ENCODE assay signal across 12 cellular contexts in genomic region chr2:40489678-40489960, GRCh38. TPM values are rescaled to one million over a fixed set of nuclear protein-coding genes. Genes with fewer than 3 reads are reported as not detected.
DNase-seq lines count a peak whose midpoint lies in the region; ATAC-seq, FAIRE-seq and TF ChIP-seq lines count a peak whose summit lies in the region.
"Had no signal": no experiment of that assay in that cellular context is flagged by ENCODE, and none has a peak within 500 bp of the region (broad histone marks: within the 10 kb centered on the region; RNA-seq: fewer than 3 reads in every experiment).

No MANE protein-coding gene starts in this region.

- FAIRE-seq in astrocyte (lab: Jason Lieb, UNC), result no peak

- H3K27ac ChIP-seq in astrocyte (ENCODE audit: low read depth, low read length), result no peak overlapping the region
- peak overlapping the region; percentile 72 for H3K27ac ChIP-seq in lower lobe of right lung
- no peak overlapping the region for H3K27ac ChIP-seq in thoracic aorta

- no peaks in the 10 kb centered on the region for H3K36me3 ChIP-seq in astrocyte (ENCODE audit: insufficient read depth, low read length)
- no peaks in the 10 kb centered on the region for H3K36me3 ChIP-seq in lower lobe of right lung
- H3K36me3 ChIP-seq in thoracic aorta, result no peaks in the 10 kb centered on the region
- H3K36me3 ChIP-seq: BE2C, HAP-1 had no signal

- no peaks in the 10 kb centered on the region for H3K36me3 Mint-ChIP-seq in activated CD8-positive, alpha-beta memory T cell treated with anti-CD3 and anti-CD28 coated beads, Interleukin-2, amount 10 ng/mL, durations not matched to agents 7 days and 5 days
- no peaks in the 10 kb centered on the region for H3K36me3 Mint-ChIP-seq in astrocyte (ENCODE audit: low read depth, unreplicated experiment)

- intact Hi-C loops in lower lobe of right lung (cut with DNase I), result no loop called here

- H3K4me2 ChIP-seq in astrocyte (ENCODE audit: low read length), result peak overlapping the region; percentile 69

- H3K9ac ChIP-seq in astrocyte (ENCODE audit: low read length), result peak overlapping the region; percentile 38

- H3K27me3 Mint-ChIP-seq in activated CD8-positive, alpha-beta memory T cell treated with anti-CD3 and anti-CD28 coated beads, Interleukin-2, amount 10 ng/mL, durations not matched to agents 7 days and 5 days, result no peaks in the 10 kb centered on the region
- H3K27me3 Mint-ChIP-seq in astrocyte (ENCODE audit: low read depth, unreplicated experiment), result no peaks in the 10 kb centered on the region

- no peaks in the 10 kb centered on the region for H3K9me3 Mint-ChIP-seq in activated CD8-positive, alpha-beta memory T cell treated with anti-CD3 and anti-CD28 coated beads, Interleukin-2, amount 10 ng/mL, durations not matched to agents 7 days and 5 days (ENCODE audit: low read depth)
- peaks cover 2% of the 10 kb centered on the region for H3K9me3 Mint-ChIP-seq in astrocyte (ENCODE audit: unreplicated experiment)
- H3K9me3 Mint-ChIP-seq: activated naive CD4-positive, alpha-beta T cell treated with anti-CD3 and anti-CD28 coated beads for 36 hours had no signal

- no peak for DNase-seq in activated CD8-positive, alpha-beta memory T cell treated with anti-CD3 and anti-CD28 coated beads, Interleukin-2, amount 10 ng/mL, durations not matched to agents 7 days and 5 days
- no peak for DNase-seq in activated CD8-positive, alpha-beta memory T cell treated with anti-CD3 and anti-CD28 coated beads, Interleukin-2, amount 50 U/mL, for 4 hours
- no peak for DNase-seq in astrocyte (ENCODE audit: low read depth)
- no peak for DNase-seq in lower lobe of right lung
- no peak for DNase-seq in thoracic aorta (ENCODE audit: low spot score)
- DNase-seq in NCI-H2081 treated with DMSO at 0.1 percent for 48 hours (lab: John Stamatoyannopoulos, UW), result no peak
- no peak for DNase-seq in NCI-H1092 treated with DMSO at 0.1 percent for 48 hours (lab: John Stamatoyannopoulos, UW)
- no peak for DNase-seq in ecto neural progenitor cell (ENCODE audit: low spot score)
- DNase-seq: activated naive CD4-positive, alpha-beta T cell treated with anti-CD3 and anti-CD28 coated beads for 36 hours; BE2C; NCI-H2171 had no signal

- H3K27me3 ChIP-seq in astrocyte (ENCODE audit: insufficient read depth, low read length) (no peaks in the 10 kb centered on the region), lower lobe of right lung (ENCODE audit: low read depth) (no peaks in the 10 kb centered on the region), thoracic aorta (replicated peaks; ENCODE audit: insufficient read depth) (no peaks in the 10 kb centered on the region)
- H3K27me3 ChIP-seq: BE2C had no signal

- H4K20me1 ChIP-seq in astrocyte (ENCODE audit: insufficient read depth, low read length), result no peaks in the 10 kb centered on the region

- H2AFZ ChIP-seq in astrocyte (ENCODE audit: low read depth, low read length), result peak overlapping the region; percentile 49

- peak overlapping the region; percentile 48 for H3K4me3 Mint-ChIP-seq in activated CD8-positive, alpha-beta memory T cell treated with anti-CD3 and anti-CD28 coated beads, Interleukin-2, amount 10 ng/mL, durations not matched to agents 7 days and 5 days
- H3K4me3 Mint-ChIP-seq in astrocyte (ENCODE audit: unreplicated experiment), result no peak overlapping the region

- H3K9me3 ChIP-seq in astrocyte (ENCODE audit: insufficient read depth, low read depth, low read length), result no peaks in the 10 kb centered on the region
- H3K9me3 ChIP-seq in lower lobe of right lung, result no peaks in the 10 kb centered on the region
- no peaks in the 10 kb centered on the region for H3K9me3 ChIP-seq in thoracic aorta
- H3K9me3 ChIP-seq: BE2C, HAP-1 had no signal

- CTCF ChIA-PET in activated CD8-positive, alpha-beta memory T cell treated with anti-CD3 and anti-CD28 coated beads, Interleukin-2, amount 10 ng/mL, durations not matched to agents 7 days and 5 days (lab: Charles Lee), result no interaction called here

- H3K4me3 ChIP-seq in astrocyte (ENCODE audit: insufficient read depth, low read depth, low read length), result peak overlapping the region; percentile 26
- peak overlapping the region; percentile 50 for H3K4me3 ChIP-seq in lower lobe of right lung
- H3K4me3 ChIP-seq in thoracic aorta, result peak overlapping the region; percentile 42
- H3K4me3 ChIP-seq: HAP-1 had no signal

- no peaks in the 10 kb centered on the region for H3K79me2 ChIP-seq in astrocyte (ENCODE audit: insufficient read depth, low read length)

- TF ChIP-seq CTCF in astrocyte (IDR thresholded peaks at IDR 0.05; ENCODE audit: insufficient read depth, low read depth, low read length) (no peak), lower lobe of right lung (IDR thresholded peaks at IDR 0.05) (no peak), thoracic aorta (IDR thresholded peaks at IDR 0.05) (no peak)

- peaks cover 4% of the 10 kb centered on the region for H3K4me1 Mint-ChIP-seq in activated CD8-positive, alpha-beta memory T cell treated with anti-CD3 and anti-CD28 coated beads, Interleukin-2, amount 10 ng/mL, durations not matched to agents 7 days and 5 days
- H3K4me1 Mint-ChIP-seq in astrocyte (ENCODE audit: low read depth, unreplicated experiment), result peaks cover 10% of the 10 kb centered on the region

- no peak for ATAC-seq in activated CD8-positive, alpha-beta memory T cell treated with anti-CD3 and anti-CD28 coated beads, Interleukin-2, amount 10 ng/mL, durations not matched to agents 7 days and 5 days
- ATAC-seq in lower lobe of right lung (no peak), thoracic aorta (ENCODE audit: insufficient number of reproducible peaks, low FRiP score, low read depth) (no peak)

- peaks cover 5% of the 10 kb centered on the region for H3K4me1 ChIP-seq in astrocyte (ENCODE audit: insufficient read depth, low read length)
- peaks cover 18% of the 10 kb centered on the region for H3K4me1 ChIP-seq in lower lobe of right lung
- H3K4me1 ChIP-seq in thoracic aorta (ENCODE audit: control insufficient read depth in 1 of 2, low read depth in 2 of 2), result peaks cover 0 to 12% of the 10 kb centered on the region in 2 donors
- H3K4me1 ChIP-seq: HAP-1 had no signal

- H3K27ac Mint-ChIP-seq in activated CD8-positive, alpha-beta memory T cell treated with anti-CD3 and anti-CD28 coated beads, Interleukin-2, amount 10 ng/mL, durations not matched to agents 7 days and 5 days, result peak overlapping the region; percentile 12
- H3K27ac Mint-ChIP-seq in astrocyte (ENCODE audit: unreplicated experiment), result no peak overlapping the region
- H3K27ac Mint-ChIP-seq: activated naive CD4-positive, alpha-beta T cell treated with anti-CD3 and anti-CD28 coated beads for 36 hours had no signal

RNA-seq across cellular contexts. Expression of gene SLC8A1, which starts 37.7 kb away (rescaled TPM):
- 1 to 10 TPM in 1 of 2 experiments, under 1 TPM in 1; 0.44 to 1.1 TPM for total RNA-seq in activated CD8-positive, alpha-beta memory T cell treated with anti-CD3 and anti-CD28 coated beads, Interleukin-2, amount 10 ng/mL, durations not matched to agents 7 days and 5 days
- total RNA-seq in astrocyte, result 33.5 and 34.8 TPM in 2 replicates
- 58.5 TPM for total RNA-seq in lower lobe of right lung
- 10 to 100 TPM; 13.7 to 31.2 TPM for total RNA-seq in thoracic aorta

Comparison
In these comparisons a context has a peak if more than half of its experiments do, and no peak if none do; other contexts are left out.
1. RNA of gene SLC8A1, which starts 37.7 kb away (total RNA-seq): 58.5 TPM in lower lobe of right lung (single experiment), 33.5 to 34.8 TPM in astrocyte and 13.7 to 31.2 TPM in thoracic aorta; 0.44 to 1.1 TPM in activated CD8-positive, alpha-beta memory T cell treated with anti-CD3 and anti-CD28 coated beads, Interleukin-2, amount 10 ng/mL, durations not matched to agents 7 days and 5 days; every median in the first group is over 4 times any median in the second.
2. Peak in every context shown above with its lines, with median percentiles within 50 percentile points of each other: H3K4me3 ChIP-seq.